In the genomic region with DNA sequence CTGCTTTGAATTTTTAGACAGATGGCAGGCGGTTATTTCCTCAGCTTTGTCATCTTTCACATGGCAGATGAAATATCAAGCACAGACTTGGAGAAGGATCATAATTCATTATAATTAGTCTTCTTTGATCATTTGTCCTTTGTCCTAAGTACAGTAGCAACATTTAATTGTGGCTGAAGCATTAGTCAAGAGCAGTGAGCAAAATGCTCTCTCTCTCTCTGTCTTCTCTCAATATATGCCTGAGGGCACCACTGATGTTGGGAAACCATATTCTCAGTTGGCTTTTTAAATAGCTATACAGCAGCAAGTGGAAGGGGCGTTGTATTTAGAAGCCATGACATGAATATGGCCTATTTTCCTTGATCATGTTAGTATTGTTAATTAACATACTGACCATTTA, we compare ENCODE assay signal across 17 cellular contexts.
"Had no signal": no experiment of that assay in that cellular context is flagged by ENCODE, and none has a peak within 500 bp of the region (broad histone marks: within the 10 kb centered on the region; RNA-seq: fewer than 3 reads in every experiment).

No MANE protein-coding gene starts in this region.

- DNase-seq: activated CD4-positive, alpha-beta T cell treated with anti-CD3 and anti-CD28 coated beads for 1 hour; activated CD4-positive, alpha-beta T cell treated with anti-CD3 and anti-CD28 coated beads, Interleukin-2, amount 50 U/mL, for 1 hour; activated CD8-positive, alpha-beta T cell treated with anti-CD3 and anti-CD28 coated beads, Interleukin-2, amount 10 ng/mL, durations not matched to agents 7 days and 5 days; activated T-cell treated with anti-CD3 and anti-CD28 coated beads, Interleukin-2, amount 50 U/mL, for 1 hour; aorta; brain microvascular endothelial cell; caudate nucleus; effector CD8-positive, alpha-beta T cell; gastrocnemius medialis; head of caudate nucleus; hypothalamus; pancreas; psoas muscle; spleen; stimulated activated CD4-positive, alpha-beta T cell treated with anti-CD3 and anti-CD28 coated beads, Interleukin-4, amount 100 ng/mL, for 24 hours; stimulated activated naive CD4-positive, alpha-beta T cell treated with Interleukin-2 at 50 U/mL for 16 hours; WERI-Rb-1 had no signal
